Comparison of ENCODE assay signal across 1 cellular context in the genomic region with DNA sequence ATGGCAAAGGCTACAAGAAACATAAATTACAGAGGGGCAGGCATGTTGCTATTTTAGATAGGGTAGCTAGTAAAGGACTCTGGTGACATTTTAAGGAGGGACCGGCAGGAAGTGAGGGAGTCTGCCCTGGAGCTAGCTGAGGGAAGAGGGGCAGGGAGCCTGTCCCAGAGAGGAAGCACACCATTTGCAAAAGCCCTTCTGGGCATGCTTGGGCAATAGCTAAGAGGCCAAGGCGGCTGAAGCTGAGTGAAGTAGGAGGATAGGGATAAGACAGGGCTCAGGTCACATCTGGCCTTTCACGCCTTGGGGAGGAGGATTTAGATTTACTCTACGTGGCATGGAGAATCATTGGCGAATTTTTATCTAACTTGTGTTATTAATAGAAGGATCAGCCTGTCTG.
TF ChIP-seq lines count a peak whose summit lies in the region.

No MANE protein-coding gene starts in this region.

TF ChIP-seq in GM23338, 12 proteins besides CTCF, POLR2A, EP300 and RAD21:
- TF ChIP-seq, protein P1, sequence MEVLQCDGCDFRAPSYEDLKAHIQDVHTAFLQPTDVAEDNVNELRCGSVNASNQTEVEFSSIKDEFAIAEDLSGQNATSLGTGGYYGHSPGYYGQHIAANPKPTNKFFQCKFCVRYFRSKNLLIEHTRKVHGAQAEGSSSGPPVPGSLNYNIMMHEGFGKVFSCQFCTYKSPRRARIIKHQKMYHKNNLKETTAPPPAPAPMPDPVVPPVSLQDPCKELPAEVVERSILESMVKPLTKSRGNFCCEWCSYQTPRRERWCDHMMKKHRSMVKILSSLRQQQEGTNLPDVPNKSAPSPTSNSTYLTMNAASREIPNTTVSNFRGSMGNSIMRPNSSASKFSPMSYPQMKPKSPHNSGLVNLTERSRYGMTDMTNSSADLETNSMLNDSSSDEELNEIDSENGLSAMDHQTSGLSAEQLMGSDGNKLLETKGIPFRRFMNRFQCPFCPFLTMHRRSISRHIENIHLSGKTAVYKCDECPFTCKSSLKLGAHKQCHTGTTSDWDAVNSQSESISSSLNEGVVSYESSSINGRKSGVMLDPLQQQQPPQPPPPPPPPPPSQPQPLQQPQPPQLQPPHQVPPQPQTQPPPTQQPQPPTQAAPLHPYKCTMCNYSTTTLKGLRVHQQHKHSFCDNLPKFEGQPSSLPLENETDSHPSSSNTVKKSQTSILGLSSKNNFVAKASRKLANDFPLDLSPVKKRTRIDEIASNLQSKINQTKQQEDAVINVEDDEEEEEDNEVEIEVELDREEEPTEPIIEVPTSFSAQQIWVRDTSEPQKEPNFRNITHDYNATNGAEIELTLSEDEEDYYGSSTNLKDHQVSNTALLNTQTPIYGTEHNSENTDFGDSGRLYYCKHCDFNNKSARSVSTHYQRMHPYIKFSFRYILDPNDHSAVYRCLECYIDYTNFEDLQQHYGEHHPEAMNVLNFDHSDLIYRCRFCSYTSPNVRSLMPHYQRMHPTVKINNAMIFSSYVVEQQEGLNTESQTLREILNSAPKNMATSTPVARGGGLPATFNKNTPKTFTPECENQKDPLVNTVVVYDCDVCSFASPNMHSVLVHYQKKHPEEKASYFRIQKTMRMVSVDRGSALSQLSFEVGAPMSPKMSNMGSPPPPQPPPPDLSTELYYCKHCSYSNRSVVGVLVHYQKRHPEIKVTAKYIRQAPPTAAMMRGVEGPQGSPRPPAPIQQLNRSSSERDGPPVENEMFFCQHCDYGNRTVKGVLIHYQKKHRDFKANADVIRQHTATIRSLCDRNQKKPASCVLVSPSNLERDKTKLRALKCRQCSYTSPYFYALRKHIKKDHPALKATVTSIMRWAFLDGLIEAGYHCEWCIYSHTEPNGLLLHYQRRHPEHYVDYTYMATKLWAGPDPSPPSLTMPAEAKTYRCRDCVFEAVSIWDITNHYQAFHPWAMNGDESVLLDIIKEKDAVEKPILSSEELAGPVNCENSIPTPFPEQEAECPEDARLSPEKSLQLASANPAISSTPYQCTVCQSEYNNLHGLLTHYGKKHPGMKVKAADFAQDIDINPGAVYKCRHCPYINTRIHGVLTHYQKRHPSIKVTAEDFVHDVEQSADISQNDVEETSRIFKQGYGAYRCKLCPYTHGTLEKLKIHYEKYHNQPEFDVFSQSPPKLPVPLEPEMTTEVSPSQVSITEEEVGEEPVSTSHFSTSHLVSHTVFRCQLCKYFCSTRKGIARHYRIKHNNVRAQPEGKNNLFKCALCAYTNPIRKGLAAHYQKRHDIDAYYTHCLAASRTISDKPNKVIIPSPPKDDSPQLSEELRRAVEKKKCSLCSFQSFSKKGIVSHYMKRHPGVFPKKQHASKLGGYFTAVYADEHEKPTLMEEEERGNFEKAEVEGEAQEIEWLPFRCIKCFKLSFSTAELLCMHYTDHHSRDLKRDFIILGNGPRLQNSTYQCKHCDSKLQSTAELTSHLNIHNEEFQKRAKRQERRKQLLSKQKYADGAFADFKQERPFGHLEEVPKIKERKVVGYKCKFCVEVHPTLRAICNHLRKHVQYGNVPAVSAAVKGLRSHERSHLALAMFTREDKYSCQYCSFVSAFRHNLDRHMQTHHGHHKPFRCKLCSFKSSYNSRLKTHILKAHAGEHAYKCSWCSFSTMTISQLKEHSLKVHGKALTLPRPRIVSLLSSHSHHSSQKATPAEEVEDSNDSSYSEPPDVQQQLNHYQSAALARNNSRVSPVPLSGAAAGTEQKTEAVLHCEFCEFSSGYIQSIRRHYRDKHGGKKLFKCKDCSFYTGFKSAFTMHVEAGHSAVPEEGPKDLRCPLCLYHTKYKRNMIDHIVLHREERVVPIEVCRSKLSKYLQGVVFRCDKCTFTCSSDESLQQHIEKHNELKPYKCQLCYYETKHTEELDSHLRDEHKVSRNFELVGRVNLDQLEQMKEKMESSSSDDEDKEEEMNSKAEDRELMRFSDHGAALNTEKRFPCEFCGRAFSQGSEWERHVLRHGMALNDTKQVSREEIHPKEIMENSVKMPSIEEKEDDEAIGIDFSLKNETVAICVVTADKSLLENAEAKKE (CRISPR knock-in tag; IDR thresholded peaks at IDR 0.05) = no peak
- TF ChIP-seq CREB1 (CRISPR knock-in tag; IDR thresholded peaks at IDR 0.05; ENCODE audit: low read depth) (no peak), ZNF114 (CRISPR knock-in tag; IDR thresholded peaks at IDR 0.05) (no peak), STAT1 (IDR thresholded peaks at IDR 0.05; ENCODE audit: unreplicated experiment) (no peak), NANOG (IDR thresholded peaks at IDR 0.05; ENCODE audit: borderline replicate concordance) (no peak), POLR2AphosphoS5 (IDR thresholded peaks at IDR 0.05; ENCODE audit: low read depth) (no peak), EZH2 (IDR thresholded peaks at IDR 0.05; ENCODE audit: low read depth, unreplicated experiment) (no peak), ZNF331 (CRISPR knock-in tag; IDR thresholded peaks at IDR 0.05; ENCODE audit: low read depth) (no peak), EZH2phosphoT487 (IDR thresholded peaks at IDR 0.05; ENCODE audit: unreplicated experiment) (no peak), JUNB (IDR thresholded peaks at IDR 0.05; ENCODE audit: unreplicated experiment) (no peak)
- TF ChIP-seq, protein P2, sequence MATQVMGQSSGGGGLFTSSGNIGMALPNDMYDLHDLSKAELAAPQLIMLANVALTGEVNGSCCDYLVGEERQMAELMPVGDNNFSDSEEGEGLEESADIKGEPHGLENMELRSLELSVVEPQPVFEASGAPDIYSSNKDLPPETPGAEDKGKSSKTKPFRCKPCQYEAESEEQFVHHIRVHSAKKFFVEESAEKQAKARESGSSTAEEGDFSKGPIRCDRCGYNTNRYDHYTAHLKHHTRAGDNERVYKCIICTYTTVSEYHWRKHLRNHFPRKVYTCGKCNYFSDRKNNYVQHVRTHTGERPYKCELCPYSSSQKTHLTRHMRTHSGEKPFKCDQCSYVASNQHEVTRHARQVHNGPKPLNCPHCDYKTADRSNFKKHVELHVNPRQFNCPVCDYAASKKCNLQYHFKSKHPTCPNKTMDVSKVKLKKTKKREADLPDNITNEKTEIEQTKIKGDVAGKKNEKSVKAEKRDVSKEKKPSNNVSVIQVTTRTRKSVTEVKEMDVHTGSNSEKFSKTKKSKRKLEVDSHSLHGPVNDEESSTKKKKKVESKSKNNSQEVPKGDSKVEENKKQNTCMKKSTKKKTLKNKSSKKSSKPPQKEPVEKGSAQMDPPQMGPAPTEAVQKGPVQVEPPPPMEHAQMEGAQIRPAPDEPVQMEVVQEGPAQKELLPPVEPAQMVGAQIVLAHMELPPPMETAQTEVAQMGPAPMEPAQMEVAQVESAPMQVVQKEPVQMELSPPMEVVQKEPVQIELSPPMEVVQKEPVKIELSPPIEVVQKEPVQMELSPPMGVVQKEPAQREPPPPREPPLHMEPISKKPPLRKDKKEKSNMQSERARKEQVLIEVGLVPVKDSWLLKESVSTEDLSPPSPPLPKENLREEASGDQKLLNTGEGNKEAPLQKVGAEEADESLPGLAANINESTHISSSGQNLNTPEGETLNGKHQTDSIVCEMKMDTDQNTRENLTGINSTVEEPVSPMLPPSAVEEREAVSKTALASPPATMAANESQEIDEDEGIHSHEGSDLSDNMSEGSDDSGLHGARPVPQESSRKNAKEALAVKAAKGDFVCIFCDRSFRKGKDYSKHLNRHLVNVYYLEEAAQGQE (IDR thresholded peaks at IDR 0.05; ENCODE audit: unreplicated experiment) = no peak
- TF ChIP-seq, protein P3, sequence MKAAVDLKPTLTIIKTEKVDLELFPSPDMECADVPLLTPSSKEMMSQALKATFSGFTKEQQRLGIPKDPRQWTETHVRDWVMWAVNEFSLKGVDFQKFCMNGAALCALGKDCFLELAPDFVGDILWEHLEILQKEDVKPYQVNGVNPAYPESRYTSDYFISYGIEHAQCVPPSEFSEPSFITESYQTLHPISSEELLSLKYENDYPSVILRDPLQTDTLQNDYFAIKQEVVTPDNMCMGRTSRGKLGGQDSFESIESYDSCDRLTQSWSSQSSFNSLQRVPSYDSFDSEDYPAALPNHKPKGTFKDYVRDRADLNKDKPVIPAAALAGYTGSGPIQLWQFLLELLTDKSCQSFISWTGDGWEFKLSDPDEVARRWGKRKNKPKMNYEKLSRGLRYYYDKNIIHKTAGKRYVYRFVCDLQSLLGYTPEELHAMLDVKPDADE (IDR thresholded peaks at IDR 0.05) = no peak
